1 cellular context compared by ENCODE assay signal in genomic region chr15:101500865-101501551, GRCh38.
TF ChIP-seq lines count a peak whose summit lies in the region.

No MANE protein-coding gene starts in this region.

TF ChIP-seq in WTC11, 78 proteins besides CTCF, POLR2A, EP300 and RAD21 (continued from another document):
- TF ChIP-seq, protein P1, sequence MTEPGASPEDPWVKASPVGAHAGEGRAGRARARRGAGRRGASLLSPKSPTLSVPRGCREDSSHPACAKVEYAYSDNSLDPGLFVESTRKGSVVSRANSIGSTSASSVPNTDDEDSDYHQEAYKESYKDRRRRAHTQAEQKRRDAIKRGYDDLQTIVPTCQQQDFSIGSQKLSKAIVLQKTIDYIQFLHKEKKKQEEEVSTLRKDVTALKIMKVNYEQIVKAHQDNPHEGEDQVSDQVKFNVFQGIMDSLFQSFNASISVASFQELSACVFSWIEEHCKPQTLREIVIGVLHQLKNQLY (CRISPR knock-in tag; IDR thresholded peaks at IDR 0.05) = no peak
- TF ChIP-seq RELA (CRISPR knock-in tag; IDR thresholded peaks at IDR 0.05; ENCODE audit: borderline replicate concordance) (no peak), ATF1 (CRISPR knock-in tag; IDR thresholded peaks at IDR 0.05) (no peak), NFATC4 (CRISPR knock-in tag; IDR thresholded peaks at IDR 0.05) (no peak), ZNF121 (CRISPR knock-in tag; IDR thresholded peaks at IDR 0.05) (no peak)
- TF ChIP-seq, protein P2, sequence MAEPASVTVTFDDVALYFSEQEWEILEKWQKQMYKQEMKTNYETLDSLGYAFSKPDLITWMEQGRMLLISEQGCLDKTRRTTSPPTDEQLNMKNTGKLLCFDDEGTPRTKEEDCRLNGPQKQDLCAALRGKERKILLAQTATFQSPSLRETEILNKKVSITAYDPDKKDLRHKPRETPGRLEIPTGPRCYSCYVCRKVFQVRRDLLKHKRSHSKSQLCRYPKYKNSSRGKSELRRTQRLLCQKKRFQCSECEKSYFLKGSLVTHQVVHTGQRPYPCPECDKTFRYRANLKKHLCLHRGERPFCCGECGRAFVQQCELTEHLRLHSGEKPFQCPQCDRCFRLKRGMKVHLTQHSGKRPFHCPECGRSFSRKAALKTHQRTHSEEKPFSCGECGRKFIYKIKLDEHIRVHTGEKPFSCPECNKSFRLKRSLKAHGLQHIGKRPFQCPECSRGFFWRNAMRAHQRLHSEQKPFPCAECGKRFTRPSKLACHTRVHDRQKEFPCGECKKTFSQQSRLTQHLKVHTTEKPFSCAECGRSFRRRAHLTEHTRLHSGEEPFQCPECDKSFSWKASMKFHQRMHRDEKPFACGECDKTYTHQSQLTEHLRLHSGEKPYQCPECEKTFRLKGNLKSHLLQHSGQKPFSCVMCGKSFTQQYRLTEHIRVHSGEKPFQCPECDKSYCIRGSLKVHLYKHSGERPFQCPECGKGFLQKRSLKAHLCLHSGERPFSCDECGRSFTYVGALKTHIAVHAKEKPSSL (CRISPR knock-in tag; conservative IDR thresholded peaks at IDR 0.05) = no peak
- TF ChIP-seq, protein P3, sequence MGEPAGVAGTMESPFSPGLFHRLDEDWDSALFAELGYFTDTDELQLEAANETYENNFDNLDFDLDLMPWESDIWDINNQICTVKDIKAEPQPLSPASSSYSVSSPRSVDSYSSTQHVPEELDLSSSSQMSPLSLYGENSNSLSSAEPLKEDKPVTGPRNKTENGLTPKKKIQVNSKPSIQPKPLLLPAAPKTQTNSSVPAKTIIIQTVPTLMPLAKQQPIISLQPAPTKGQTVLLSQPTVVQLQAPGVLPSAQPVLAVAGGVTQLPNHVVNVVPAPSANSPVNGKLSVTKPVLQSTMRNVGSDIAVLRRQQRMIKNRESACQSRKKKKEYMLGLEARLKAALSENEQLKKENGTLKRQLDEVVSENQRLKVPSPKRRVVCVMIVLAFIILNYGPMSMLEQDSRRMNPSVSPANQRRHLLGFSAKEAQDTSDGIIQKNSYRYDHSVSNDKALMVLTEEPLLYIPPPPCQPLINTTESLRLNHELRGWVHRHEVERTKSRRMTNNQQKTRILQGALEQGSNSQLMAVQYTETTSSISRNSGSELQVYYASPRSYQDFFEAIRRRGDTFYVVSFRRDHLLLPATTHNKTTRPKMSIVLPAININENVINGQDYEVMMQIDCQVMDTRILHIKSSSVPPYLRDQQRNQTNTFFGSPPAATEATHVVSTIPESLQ (CRISPR knock-in tag; IDR thresholded peaks at IDR 0.05) = no peak
